ENCODE assay signal across 8 cellular contexts in genomic region chr17:40070895-40071719, GRCh38.
DNase-seq lines count a peak whose midpoint lies in the region; ATAC-seq and TF ChIP-seq lines count a peak whose summit lies in the region.

No MANE protein-coding gene starts in this region.

- H3K4me3 ChIP-seq in Loucy (ENCODE audit: low read length, poor library complexity, severe bottlenecking) (peak overlapping the region; percentile 66), endocrine pancreas (ENCODE audit: control insufficient read depth, insufficient read depth, low read length) (no peak overlapping the region), neutrophil (ENCODE audit: low read depth in 1 of 2, low read length in 1 of 2) (peak overlapping the region in 1 of 2 experiments; percentile 14)

- H3K36me3 ChIP-seq in Loucy (ENCODE audit: insufficient read depth, low read length) = no peaks in the 10 kb centered on the region; the same call in 1 of the 2 replicates
- no peaks in the 10 kb centered on the region for H3K36me3 ChIP-seq in endocrine pancreas (ENCODE audit: control insufficient read depth, insufficient read depth, low read length)
- peaks cover 12% of the 10 kb centered on the region for H3K36me3 ChIP-seq in neutrophil

- TF ChIP-seq CTCF in Loucy (conservative IDR thresholded peaks at IDR 0.05; ENCODE audit: low read length) (no peak), neutrophil (IDR thresholded peaks at IDR 0.05) (no peak)

- H3K9me2 ChIP-seq in Loucy (replicated peaks; ENCODE audit: low read depth, low read length) = no peaks in the 10 kb centered on the region

- no peaks in the 10 kb centered on the region for H4K20me1 ChIP-seq in Loucy (ENCODE audit: insufficient read depth, low read length, poor library complexity, severe bottlenecking)

- H3K9me3 ChIP-seq in Loucy (ENCODE audit: insufficient read depth, low read depth, low read length) = no peaks in the 10 kb centered on the region
- H3K9me3 ChIP-seq in endocrine pancreas (ENCODE audit: control insufficient read depth, low read length) = no peaks in the 10 kb centered on the region
- no peaks in the 10 kb centered on the region for H3K9me3 ChIP-seq in neutrophil

- no peak overlapping the region for H2AFZ ChIP-seq in Loucy (ENCODE audit: low read length)

- ATAC-seq in GM21381 (IDR thresholded peaks at IDR 0.05; ENCODE audit: unreplicated experiment) (no peak), HG03354 (IDR thresholded peaks at IDR 0.05; ENCODE audit: poor library complexity, severe bottlenecking, unreplicated experiment) (no peak)

- peak overlapping the region; percentile 55 for H3K27ac ChIP-seq in neutrophil

- H3K4me2 ChIP-seq in Loucy (ENCODE audit: low read depth, low read length, poor library complexity, severe bottlenecking) = peak overlapping the region; percentile 76

- peaks cover 62% of the 10 kb centered on the region for H3K4me1 ChIP-seq in Loucy (ENCODE audit: insufficient read depth, low read length, poor library complexity, severe bottlenecking)
- H3K4me1 ChIP-seq in endocrine pancreas (ENCODE audit: control insufficient read depth, insufficient read depth, low read length) = peaks cover 2% of the 10 kb centered on the region
- peaks cover 68 to 90% of the 10 kb centered on the region in 2 experiments for H3K4me1 ChIP-seq in neutrophil (ENCODE audit: control insufficient read depth in 1 of 2, insufficient read depth in 1 of 2, low read depth in 1 of 2, low read length in 1 of 2)

- DNase-seq in ACHN (peak; percentile 53), activated gamma-delta T cell (lab: John Stamatoyannopoulos, UW) (no peak), HCEC 1CT (no peak)

- H3K9ac ChIP-seq in Loucy (ENCODE audit: low read depth, low read length, poor library complexity, severe bottlenecking) (peak overlapping the region; percentile 27), endocrine pancreas (ENCODE audit: control insufficient read depth, insufficient read depth, low read length) (peak overlapping the region; percentile 54)

- peaks cover 25% of the 10 kb centered on the region; the same call in 1 of the 2 replicates for H3K79me2 ChIP-seq in Loucy (ENCODE audit: insufficient read depth, low read length)

- in situ Hi-C loops in ACHN (cut with HindIII; ENCODE audit: low pct_ligation_motif_present, low pct_unique_long_range_greater_than_20kb, low sequenced_read_pairs) = no loop called here

- no peaks in the 10 kb centered on the region for H3F3A ChIP-seq in Loucy (ENCODE audit: low read depth)

- H3K27me3 ChIP-seq in Loucy (ENCODE audit: insufficient read depth, low read length, poor library complexity, severe bottlenecking) = no peaks in the 10 kb centered on the region
- no peaks in the 10 kb centered on the region for H3K27me3 ChIP-seq in endocrine pancreas (ENCODE audit: control insufficient read depth, insufficient read depth, low read length)
- H3K27me3 ChIP-seq in neutrophil = no peaks in the 10 kb centered on the region
